In the genomic region with DNA sequence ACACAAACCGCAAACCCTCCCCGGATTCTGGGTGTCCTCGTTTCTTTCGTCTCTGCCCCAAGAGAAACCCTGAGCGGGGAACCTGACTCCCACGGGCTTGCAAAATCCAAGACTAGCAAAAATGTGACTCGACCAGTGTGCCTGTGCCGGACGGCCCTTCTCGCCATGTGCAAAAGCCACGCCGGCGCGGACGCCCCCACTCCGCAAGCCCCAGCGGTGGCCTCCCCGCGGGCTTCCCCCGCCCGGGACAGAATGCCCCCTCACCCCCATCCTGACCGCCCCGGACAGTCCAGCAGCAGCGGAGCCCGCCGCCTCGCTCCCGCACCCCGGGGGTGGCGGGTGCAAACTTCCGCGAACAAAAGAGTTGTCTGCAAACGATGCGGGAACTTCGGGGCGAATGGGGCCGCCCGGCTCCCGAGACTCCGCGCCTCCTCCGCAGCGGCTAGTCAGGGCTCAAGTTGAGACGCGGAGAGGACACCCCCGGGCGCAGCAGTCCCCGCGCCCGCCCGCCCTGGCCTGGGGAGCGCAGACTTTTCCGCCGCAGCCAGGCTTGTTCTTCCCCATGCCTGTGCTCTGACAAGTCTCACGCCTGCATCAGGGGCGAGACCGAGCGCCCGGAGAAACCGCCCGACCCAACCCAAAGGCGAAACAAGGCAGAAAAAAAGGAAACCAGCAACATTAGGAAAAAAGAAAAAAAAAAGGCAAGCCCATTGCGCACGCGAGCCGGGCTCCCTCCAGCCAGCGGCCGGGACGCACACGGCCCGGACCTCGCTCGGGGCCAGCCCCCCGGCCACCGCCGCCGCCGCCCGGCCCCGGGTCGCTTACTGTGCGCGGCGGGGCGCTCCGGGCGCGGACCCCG, we compare ENCODE assay signal across 8 cellular contexts. TPM values are rescaled to one million over a fixed set of nuclear protein-coding genes. Genes with fewer than 3 reads are reported as not detected.
DNase-seq lines count a peak whose midpoint lies in the region; ATAC-seq, FAIRE-seq and TF ChIP-seq lines count a peak whose summit lies in the region.

No MANE protein-coding gene starts in this region.

- TF ChIP-seq POLR2A in A549 (IDR thresholded peaks at IDR 0.05; ENCODE audit: low read length): no peak

- H3K4me3 ChIP-seq in A549 (peak overlapping the region; percentile 84), fibroblast of the aortic adventitia (ENCODE audit: low read depth, low read length) (peak overlapping the region; percentile 70), neutrophil (ENCODE audit: low read depth in 1 of 2, low read length in 1 of 2) (peak overlapping the region; percentile 72 to 90)

- TF ChIP-seq CTCF in A549 (IDR thresholded peaks at IDR 0.05): no peak
- TF ChIP-seq CTCF in GM13976 (IDR thresholded peaks at IDR 0.05; ENCODE audit: borderline replicate concordance, control extremely low read depth, extremely low read depth, insufficient read depth, missing control alignments): no peak
- no peak for TF ChIP-seq CTCF in fibroblast of the aortic adventitia (IDR thresholded peaks at IDR 0.05; ENCODE audit: insufficient read depth, low read length)
- TF ChIP-seq CTCF in neutrophil (IDR thresholded peaks at IDR 0.05): no peak

- POLR2A ChIA-PET in A549 (lab: Yijun Ruan, JAX): interaction anchor here (0.7 to 1.0 kb wide), 2 partner anchors 48 to 748 kb away, joined by 3 read pairs; a partner anchor contains a TSS

- TF ChIP-seq RAD21 in A549 (conservative IDR thresholded peaks at IDR 0.05 in 1 of 2, IDR thresholded peaks at IDR 0.05 in 1 of 2): no peak
- no peak for TF ChIP-seq RAD21 in Ishikawa (IDR thresholded peaks at IDR 0.05; ENCODE audit: low read depth)

- in situ Hi-C loops in GM13976 (cut with MboI; ENCODE audit: low sequenced_read_pairs, unreplicated experiment): no loop called here

- ATAC-seq in A549: peak; percentile 42 to 58; a peak in 5 of 6 replicates

- CTCF ChIA-PET in A549 (lab: Yijun Ruan, JAX): interaction anchor here (0.6 to 6.8 kb wide), 7 partner anchors 12 to 215 kb away, joined by 3 to 96 read pairs (median 3); no protein-coding TSS in a partner anchor

- H3K9me3 ChIP-seq in A549 (no peaks in the 10 kb centered on the region), neutrophil (no peaks in the 10 kb centered on the region)

- no peaks in the 10 kb centered on the region for H3K36me3 ChIP-seq in neutrophil

- no peaks in the 10 kb centered on the region for H3K27me3 ChIP-seq in neutrophil

- TF ChIP-seq EP300 in A549 (IDR thresholded peaks at IDR 0.05) (no peak), Ishikawa (IDR thresholded peaks at IDR 0.05; ENCODE audit: borderline replicate concordance) (no peak)

- FAIRE-seq in A549 (lab: Jason Lieb, UNC): no peak

- DNase-seq in A549 (ENCODE audit: low read depth in 1 of 2, low spot score in 1 of 2) (peak; percentile 27 to 54), GM13976 (ENCODE audit: low spot score) (peak; percentile 60), fibroblast of the aortic adventitia (ENCODE audit: low read depth) (no peak), NCI-H774 (lab: John Stamatoyannopoulos, UW) (no peak), midbrain (lab: John Stamatoyannopoulos, UW) (no peak)
- peak; percentile 75 for DNase-seq in activated CD8-positive, alpha-beta memory T cell treated with anti-CD3 and anti-CD28 coated beads, Interleukin-2, amount 50 U/mL, for 48 hours

- under 1% methylated on average over 35 of the region's 89 CpGs for WGBS in A549 (ENCODE audit: missing lambda C conversion rate)

- H3K27ac ChIP-seq in A549 (peak overlapping the region; percentile 87 to 95), neutrophil (peak overlapping the region; percentile 91)

- H3K4me1 ChIP-seq in A549 (peaks cover 31% of the 10 kb centered on the region), neutrophil (ENCODE audit: control insufficient read depth in 1 of 2, insufficient read depth in 1 of 2, low read depth in 1 of 2, low read length in 1 of 2) (peaks cover 44 to 49% of the 10 kb centered on the region in 2 experiments)

- H3K4me2 ChIP-seq in A549: peak overlapping the region; percentile 87

TF ChIP-seq in A549, 52 proteins besides CTCF, POLR2A, EP300 and RAD21:
- TF ChIP-seq, protein P1, sequence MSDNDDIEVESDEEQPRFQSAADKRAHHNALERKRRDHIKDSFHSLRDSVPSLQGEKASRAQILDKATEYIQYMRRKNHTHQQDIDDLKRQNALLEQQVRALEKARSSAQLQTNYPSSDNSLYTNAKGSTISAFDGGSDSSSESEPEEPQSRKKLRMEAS (IDR thresholded peaks at IDR 0.05): 0 out of 2 replicates have a peak, but pooled peaks have one; percentile 14
- peak; percentile 26; the same call in 1 of the 2 replicates for TF ChIP-seq MYC (IDR thresholded peaks at IDR 0.05; ENCODE audit: borderline replicate concordance, low read length)
- peak; percentile 24; the same call in 1 of the 2 replicates for TF ChIP-seq PHF8 (IDR thresholded peaks at IDR 0.05; ENCODE audit: borderline replicate concordance, low read depth)
- TF ChIP-seq SMC3 (IDR thresholded peaks at IDR 0.05): no peak
- no peak for TF ChIP-seq RNF2 (IDR thresholded peaks at IDR 0.05; ENCODE audit: borderline replicate concordance, low read depth)
TF ChIP-seq in A549: peak in this region for 3.

TF ChIP-seq in Ishikawa, 13 proteins besides CTCF, POLR2A, EP300 and RAD21 (continues in another document):
- TF ChIP-seq, protein P2, sequence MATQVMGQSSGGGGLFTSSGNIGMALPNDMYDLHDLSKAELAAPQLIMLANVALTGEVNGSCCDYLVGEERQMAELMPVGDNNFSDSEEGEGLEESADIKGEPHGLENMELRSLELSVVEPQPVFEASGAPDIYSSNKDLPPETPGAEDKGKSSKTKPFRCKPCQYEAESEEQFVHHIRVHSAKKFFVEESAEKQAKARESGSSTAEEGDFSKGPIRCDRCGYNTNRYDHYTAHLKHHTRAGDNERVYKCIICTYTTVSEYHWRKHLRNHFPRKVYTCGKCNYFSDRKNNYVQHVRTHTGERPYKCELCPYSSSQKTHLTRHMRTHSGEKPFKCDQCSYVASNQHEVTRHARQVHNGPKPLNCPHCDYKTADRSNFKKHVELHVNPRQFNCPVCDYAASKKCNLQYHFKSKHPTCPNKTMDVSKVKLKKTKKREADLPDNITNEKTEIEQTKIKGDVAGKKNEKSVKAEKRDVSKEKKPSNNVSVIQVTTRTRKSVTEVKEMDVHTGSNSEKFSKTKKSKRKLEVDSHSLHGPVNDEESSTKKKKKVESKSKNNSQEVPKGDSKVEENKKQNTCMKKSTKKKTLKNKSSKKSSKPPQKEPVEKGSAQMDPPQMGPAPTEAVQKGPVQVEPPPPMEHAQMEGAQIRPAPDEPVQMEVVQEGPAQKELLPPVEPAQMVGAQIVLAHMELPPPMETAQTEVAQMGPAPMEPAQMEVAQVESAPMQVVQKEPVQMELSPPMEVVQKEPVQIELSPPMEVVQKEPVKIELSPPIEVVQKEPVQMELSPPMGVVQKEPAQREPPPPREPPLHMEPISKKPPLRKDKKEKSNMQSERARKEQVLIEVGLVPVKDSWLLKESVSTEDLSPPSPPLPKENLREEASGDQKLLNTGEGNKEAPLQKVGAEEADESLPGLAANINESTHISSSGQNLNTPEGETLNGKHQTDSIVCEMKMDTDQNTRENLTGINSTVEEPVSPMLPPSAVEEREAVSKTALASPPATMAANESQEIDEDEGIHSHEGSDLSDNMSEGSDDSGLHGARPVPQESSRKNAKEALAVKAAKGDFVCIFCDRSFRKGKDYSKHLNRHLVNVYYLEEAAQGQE (IDR thresholded peaks at IDR 0.05; ENCODE audit: low read depth): 0 out of 2 replicates have a peak, but pooled peaks have one; percentile 11
- TF ChIP-seq FOXM1 (IDR thresholded peaks at IDR 0.05; ENCODE audit: borderline replicate concordance, low read depth) (no peak), NFIC (IDR thresholded peaks at IDR 0.05) (no peak), TEAD4 (IDR thresholded peaks at IDR 0.05) (peak; percentile 39; the same call in 1 of the 2 replicates), CEBPB (IDR thresholded peaks at IDR 0.05) (0 out of 2 replicates have a peak, but pooled peaks have one; percentile 26), ZBTB7A (IDR thresholded peaks at IDR 0.05; ENCODE audit: low read depth) (peak; percentile 75), CREB1 (IDR thresholded peaks at IDR 0.05; ENCODE audit: low read depth) (no peak; the same call in 1 of the 2 replicates), TAF1 (IDR thresholded peaks at IDR 0.05; ENCODE audit: low read depth) (no peak)
- TF ChIP-seq, protein P1 (IDR thresholded peaks at IDR 0.05): peak; percentile 73
- TF ChIP-seq, protein P3, sequence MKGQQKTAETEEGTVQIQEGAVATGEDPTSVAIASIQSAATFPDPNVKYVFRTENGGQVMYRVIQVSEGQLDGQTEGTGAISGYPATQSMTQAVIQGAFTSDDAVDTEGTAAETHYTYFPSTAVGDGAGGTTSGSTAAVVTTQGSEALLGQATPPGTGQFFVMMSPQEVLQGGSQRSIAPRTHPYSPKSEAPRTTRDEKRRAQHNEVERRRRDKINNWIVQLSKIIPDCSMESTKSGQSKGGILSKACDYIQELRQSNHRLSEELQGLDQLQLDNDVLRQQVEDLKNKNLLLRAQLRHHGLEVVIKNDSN (IDR thresholded peaks at IDR 0.05): no peak

RNA-seq across cellular contexts. Expression of a gene that starts 0.8 kb away (rescaled TPM):
- 5.1 and 6.3 TPM in 2 replicates for polyA plus RNA-seq in A549 (2011; rRNA removed)
- polyA plus RNA-seq in A549 (2012; cell fraction: cytosol; rRNA removed): 4.5 and 6.9 TPM in 2 replicates
- polyA plus RNA-seq in A549 (2012; cell fraction: nucleus; rRNA removed): 13.3 and 14.8 TPM in 2 replicates
- 8.2 to 8.5 TPM (median 8.2 TPM) in 3 replicates for polyA plus RNA-seq in A549 (2017; fragmentation: RNase III; extraction: RNeasy Plus Mini Kit Qiagen cat#74134 plus additional on column Dnase treatment)
- polyA minus RNA-seq in A549 (2011; rRNA and poly(A)+ RNA removed): 18.5 and 21.4 TPM in 2 replicates
- total RNA-seq in fibroblast of the aortic adventitia (ENCODE audit: low replicate concordance): 9.2 and 11.0 TPM in 2 replicates

RNA-seq across cellular contexts. Expression of a gene that starts 48.3 kb away (rescaled TPM):
- polyA plus RNA-seq in A549 (2011; rRNA removed) (21.5 and 28.1 TPM in 2 replicates), A549 (2017; fragmentation: RNase III; extraction: RNeasy Plus Mini Kit Qiagen cat#74134 plus additional on column Dnase treatment) (23.4 to 27.8 TPM (median 23.5 TPM) in 3 replicates)
- 11.4 and 12.8 TPM in 2 replicates for polyA plus RNA-seq in A549 (2012; cell fraction: cytosol; rRNA removed)
- polyA plus RNA-seq in A549 (2012; cell fraction: nucleus; rRNA removed): 4.8 and 9.3 TPM in 2 replicates
- polyA minus RNA-seq in A549 (2011; rRNA and poly(A)+ RNA removed): 8.8 and 9.9 TPM in 2 replicates
- 25.3 TPM in 2 replicates for total RNA-seq in fibroblast of the aortic adventitia (ENCODE audit: low replicate concordance)

RNA-seq across cellular contexts. Expression of a gene that starts 58.2 kb away (rescaled TPM):
- polyA plus RNA-seq in A549 (2011; rRNA removed): 17.9 and 25.9 TPM in 2 replicates
- 4.8 and 5.0 TPM in 2 replicates for polyA plus RNA-seq in A549 (2012; cell fraction: cytosol; rRNA removed)
- polyA plus RNA-seq in A549 (2012; cell fraction: nucleus; rRNA removed): 2.6 and 5.2 TPM in 2 replicates
- 15.1 to 16.1 TPM (median 15.9 TPM) in 3 replicates for polyA plus RNA-seq in A549 (2017; fragmentation: RNase III; extraction: RNeasy Plus Mini Kit Qiagen cat#74134 plus additional on column Dnase treatment)
- 9.3 and 10.0 TPM in 2 replicates for polyA minus RNA-seq in A549 (2011; rRNA and poly(A)+ RNA removed)
- total RNA-seq in fibroblast of the aortic adventitia (ENCODE audit: low replicate concordance): 9.1 and 17.1 TPM in 2 replicates

Comparison
In these comparisons a context has a peak if more than half of its experiments do, and no peak if none do; other contexts are left out.
1. DNase-seq: peak in A549 (2 of 2), GM13976 (single experiment) and activated CD8-positive, alpha-beta memory T cell treated with anti-CD3 and anti-CD28 coated beads, Interleukin-2, amount 50 U/mL, for 48 hours (single experiment); none in fibroblast of the aortic adventitia (single experiment), NCI-H774 (single experiment) and midbrain (single experiment).
2. Peak in every context shown above with its lines, with median percentiles within 50 percentile points of each other: H3K4me3 ChIP-seq.